ENCODE assay signal across 11 cellular contexts in the genomic region with DNA sequence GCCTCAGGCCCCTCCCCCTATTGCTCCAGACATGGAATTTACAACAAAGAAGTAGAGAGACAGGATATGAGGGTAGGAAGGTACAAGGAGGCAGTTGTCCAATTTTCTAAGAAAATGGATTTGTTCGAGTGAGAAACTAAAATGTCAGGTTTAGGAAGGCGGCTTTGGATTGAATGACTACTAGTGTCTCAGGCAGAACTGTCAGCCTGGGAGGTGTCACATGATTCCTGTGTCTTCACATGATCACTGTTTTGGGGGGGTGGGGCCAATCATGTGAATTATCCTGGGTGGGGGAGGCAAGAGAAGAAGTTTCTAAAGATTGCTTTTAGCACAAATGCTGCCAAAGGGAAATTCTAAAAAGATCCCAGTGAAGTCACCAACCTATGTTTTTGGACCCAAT. TPM values are rescaled to one million over a fixed set of nuclear protein-coding genes. Genes with fewer than 3 reads are reported as not detected.
DNase-seq lines count a peak whose midpoint lies in the region; ATAC-seq, FAIRE-seq and TF ChIP-seq lines count a peak whose summit lies in the region.
"Had no signal": no experiment of that assay in that cellular context is flagged by ENCODE, and none has a peak within 500 bp of the region (broad histone marks: within the 10 kb centered on the region; RNA-seq: fewer than 3 reads in every experiment).

No MANE protein-coding gene starts in this region.

- no peak overlapping the region for H4K8ac ChIP-seq in mesendoderm (ENCODE audit: low read depth, low read length)

- H3K36me3 ChIP-seq in GM23248 (ENCODE audit: low read depth): no peaks in the 10 kb centered on the region; the same call in 1 of the 2 replicates
- peaks cover 0 to 2% of the 10 kb centered on the region in 2 donors for H3K36me3 ChIP-seq in stomach smooth muscle (ENCODE audit: control insufficient read depth in 2 of 2, insufficient read depth in 2 of 2, low read length in 2 of 2)
- H3K36me3 ChIP-seq in mesendoderm (ENCODE audit: control insufficient read depth, insufficient read depth, low read length): no peaks in the 10 kb centered on the region
- no peaks in the 10 kb centered on the region for H3K36me3 ChIP-seq in pancreas

- peak overlapping the region; percentile 35 for H3K27ac Mint-ChIP-seq in activated naive CD8-positive, alpha-beta T cell treated with anti-CD3 and anti-CD28 coated beads for 36 hours

- no peak overlapping the region for H2AFZ ChIP-seq in GM23248

- no peak overlapping the region for H4K5ac ChIP-seq in mesendoderm (ENCODE audit: low read length)

- in situ Hi-C loops in GM23248 (cut with MboI): no loop called here

- no peaks in the 10 kb centered on the region for H3K79me1 ChIP-seq in mesendoderm (ENCODE audit: low read length)

- H3K79me2 ChIP-seq in GM23248 (ENCODE audit: insufficient read depth) (peaks cover 91% of the 10 kb centered on the region), mesendoderm (ENCODE audit: control insufficient read depth, insufficient read depth, low read length) (no peaks in the 10 kb centered on the region)

- no peaks in the 10 kb centered on the region for H3K9me3 Mint-ChIP-seq in activated naive CD8-positive, alpha-beta T cell treated with anti-CD3 and anti-CD28 coated beads for 36 hours

- peaks cover 56% of the 10 kb centered on the region for H3K27me3 Mint-ChIP-seq in activated naive CD8-positive, alpha-beta T cell treated with anti-CD3 and anti-CD28 coated beads for 36 hours

- H3K9me3 ChIP-seq in GM23248 (ENCODE audit: low read depth) (no peaks in the 10 kb centered on the region), right cardiac atrium (ENCODE audit: control insufficient read depth, low read length) (no peaks in the 10 kb centered on the region), stomach smooth muscle (ENCODE audit: control insufficient read depth in 2 of 2, low read length in 2 of 2) (no peaks in the 10 kb centered on the region), pancreas (no peaks in the 10 kb centered on the region)

- no peak overlapping the region for H3K4ac ChIP-seq in mesendoderm (ENCODE audit: low read depth, low read length)

- peak overlapping the region; percentile 99 for H3K4me3 ChIP-seq in GM23248
- no peak overlapping the region for H3K4me3 ChIP-seq in right cardiac atrium (ENCODE audit: low read length)
- no peak overlapping the region for H3K4me3 ChIP-seq in stomach smooth muscle (ENCODE audit: low read length in 2 of 2)
- H3K4me3 ChIP-seq in mesendoderm (ENCODE audit: low read length): no peak overlapping the region
- H3K4me3 ChIP-seq in pancreas: no peak overlapping the region

- H4K20me1 ChIP-seq in GM23248 (ENCODE audit: insufficient read depth): no peaks in the 10 kb centered on the region

- H2AK5ac ChIP-seq in mesendoderm (ENCODE audit: low read length): no peak overlapping the region

- H3K18ac ChIP-seq in mesendoderm (ENCODE audit: low read length): no peak overlapping the region

- H3K27ac ChIP-seq in GM23248: peak overlapping the region; percentile 61
- H3K27ac ChIP-seq in right cardiac atrium (ENCODE audit: low read length): peak overlapping the region; percentile 47
- peak overlapping the region; percentile 49 for H3K27ac ChIP-seq in stomach smooth muscle (ENCODE audit: low read length)
- H3K27ac ChIP-seq in mesendoderm (ENCODE audit: low read depth, low read length): no peak overlapping the region
- peak overlapping the region in 2 of 4 donors; percentile 27 to 49 for H3K27ac ChIP-seq in pancreas

- DNase-seq in GM23248 (peak; percentile 61), right cardiac atrium (peak in 1 of 3 donors; percentile 71), mesendoderm (no peak), pancreas (no peak)
- DNase-seq in activated naive CD8-positive, alpha-beta T cell treated with anti-CD3 and anti-CD28 coated beads for 36 hours: no peak
- DNase-seq: activated effector memory CD4-positive, alpha-beta T cell treated with anti-CD3 and anti-CD28 coated beads, Interleukin-2, amount 50 U/mL, for 16 hours; H7; T-helper 1 cell had no signal

- TF ChIP-seq CTCF in pancreas (IDR thresholded peaks at IDR 0.05): no peak

- peaks cover 7% of the 10 kb centered on the region for H3K4me1 Mint-ChIP-seq in activated naive CD8-positive, alpha-beta T cell treated with anti-CD3 and anti-CD28 coated beads for 36 hours

- no peak overlapping the region for H2BK5ac ChIP-seq in mesendoderm (ENCODE audit: low read length)

- H3K9me2 ChIP-seq in GM23248 (ENCODE audit: insufficient read depth): no peaks in the 10 kb centered on the region

- no peak for FAIRE-seq in pancreas (lab: Jason Lieb, UNC)

- H2BK15ac ChIP-seq in mesendoderm (replicated peaks; ENCODE audit: low read depth): no peak overlapping the region

- 25 to 51% methylated on average over 2 of the region's 2 CpGs for whole genome bisulfite sequencing in GM23248 (ENCODE audit: low coverage in 1 of 2, low lambda C conversion rate in 2 of 2, missing lambda C conversion rate in 2 of 2), 2 experiments
- WGBS in right cardiac atrium: 64% methylated on average over 2 of the region's 2 CpGs
- WGBS in mesendoderm (ENCODE audit: extremely low coverage, insufficient coverage, low lambda C conversion rate): no CpG with 5 or more reads among the region's 2 CpGs
- 73 to 83% methylated on average over 2 of the region's 2 CpGs for WGBS in pancreas, 2 donors

- no peak overlapping the region for H2BK120ac ChIP-seq in mesendoderm (ENCODE audit: low read depth, low read length)

- peak overlapping the region; percentile 55 for H3K9ac ChIP-seq in GM23248
- no peak overlapping the region for H3K9ac ChIP-seq in stomach smooth muscle (ENCODE audit: low read length in 2 of 2)
- no peak overlapping the region for H3K9ac ChIP-seq in mesendoderm (ENCODE audit: low read length)

- no peak overlapping the region for H3K56ac ChIP-seq in mesendoderm (ENCODE audit: low read length)

- H3K27me3 ChIP-seq in GM23248 (replicated peaks; ENCODE audit: insufficient read depth) (no peaks in the 10 kb centered on the region), right cardiac atrium (ENCODE audit: control insufficient read depth, insufficient read depth) (no peaks in the 10 kb centered on the region), stomach smooth muscle (ENCODE audit: control insufficient read depth in 1 of 2, insufficient read depth in 2 of 2, low read length in 2 of 2) (no peaks in the 10 kb centered on the region), mesendoderm (ENCODE audit: insufficient read depth, low read length, poor library complexity) (no peaks in the 10 kb centered on the region), pancreas (no peaks in the 10 kb centered on the region)

- no peak for ATAC-seq in right cardiac atrium
- no peak for ATAC-seq in pancreas
- no peak for ATAC-seq in HG02852 (IDR thresholded peaks at IDR 0.05; ENCODE audit: unreplicated experiment)
- no peak for ATAC-seq in HG03095 (IDR thresholded peaks at IDR 0.05; ENCODE audit: unreplicated experiment)

- no peaks in the 10 kb centered on the region for H3K36me3 Mint-ChIP-seq in activated naive CD8-positive, alpha-beta T cell treated with anti-CD3 and anti-CD28 coated beads for 36 hours

- H3K4me1 ChIP-seq in GM23248 (ENCODE audit: insufficient read depth) (peaks cover 43% of the 10 kb centered on the region), right cardiac atrium (ENCODE audit: control insufficient read depth, insufficient read depth, low read length) (peaks cover 9% of the 10 kb centered on the region), stomach smooth muscle (ENCODE audit: control insufficient read depth, insufficient read depth, low read length) (peaks cover 46% of the 10 kb centered on the region), mesendoderm (ENCODE audit: control insufficient read depth, low read depth, low read length) (no peaks in the 10 kb centered on the region), pancreas (no peaks in the 10 kb centered on the region)

- no peak overlapping the region for H3K23ac ChIP-seq in mesendoderm (ENCODE audit: low read length)

- H3K4me2 ChIP-seq in GM23248 (ENCODE audit: unreplicated experiment) (peak overlapping the region; percentile 94), mesendoderm (ENCODE audit: low read length) (no peak overlapping the region)

- intact Hi-C loops in right cardiac atrium (cut with DNase I): loop anchor here in 3 of 4 donors (5.0 to 10.0 kb wide), 3 partner anchors 40 to 95 kb away; no protein-coding TSS in a partner anchor
- intact Hi-C loops in pancreas (cut with DNase I): no loop called here

- no peak overlapping the region for H3K4me3 Mint-ChIP-seq in activated naive CD8-positive, alpha-beta T cell treated with anti-CD3 and anti-CD28 coated beads for 36 hours

- peaks cover 33% of the 10 kb centered on the region for H3F3A ChIP-seq in GM23248 (ENCODE audit: insufficient read depth)

RNA-seq across cellular contexts. Expression of gene SIRPA, which starts 2.3 kb away (rescaled TPM):
- 73.5 and 93.3 TPM in 2 replicates for total RNA-seq in GM23248 (2014; rRNA removed; shearing (Covaris generic))
- 101 and 102 TPM in 2 replicates for polyA plus RNA-seq in GM23248 (2016; fragmentation: Nextera tagmentation; extraction: Ambion mirVana)
- under 1 TPM; 0.12 to 0.31 TPM for total RNA-seq in activated naive CD8-positive, alpha-beta T cell treated with anti-CD3 and anti-CD28 coated beads for 36 hours
- total RNA-seq in right cardiac atrium: 10 to 100 TPM; 28.1 to 45.2 (median 34.7) TPM
- polyA plus RNA-seq in right cardiac atrium: 19.5 TPM
- 3.3 TPM for polyA plus RNA-seq in mesendoderm (2013, experiment 1 of 2)
- 3.5 TPM for polyA plus RNA-seq in mesendoderm (2013, experiment 2 of 2)
- total RNA-seq in pancreas: 10 to 100 TPM in 2 of 6 donors, 1 to 10 TPM in 4; 7.2 to 25.8 (median 8.5) TPM
- polyA plus RNA-seq in pancreas: 10 to 100 TPM in 1 of 2 donors, 1 to 10 TPM in 1; 8.6 to 13.1 TPM

Comparison
In these comparisons a context has a peak if more than half of its experiments do, and no peak if none do; other contexts are left out.
1. RNA of gene SIRPA, which starts 2.3 kb away (total RNA-seq): 73.5 to 93.3 TPM in GM23248, 28.1 to 45.2 TPM in right cardiac atrium and 7.2 to 25.8 TPM in pancreas; 0.12 to 0.31 TPM in activated naive CD8-positive, alpha-beta T cell treated with anti-CD3 and anti-CD28 coated beads for 36 hours; every median in the first group is over 4 times any median in the second.
2. intact Hi-C loops: an anchor here in right cardiac atrium (5.0 to 10.0 kb wide); none called in pancreas.